ENCODE assay signal across 14 cellular contexts in the genomic region with DNA sequence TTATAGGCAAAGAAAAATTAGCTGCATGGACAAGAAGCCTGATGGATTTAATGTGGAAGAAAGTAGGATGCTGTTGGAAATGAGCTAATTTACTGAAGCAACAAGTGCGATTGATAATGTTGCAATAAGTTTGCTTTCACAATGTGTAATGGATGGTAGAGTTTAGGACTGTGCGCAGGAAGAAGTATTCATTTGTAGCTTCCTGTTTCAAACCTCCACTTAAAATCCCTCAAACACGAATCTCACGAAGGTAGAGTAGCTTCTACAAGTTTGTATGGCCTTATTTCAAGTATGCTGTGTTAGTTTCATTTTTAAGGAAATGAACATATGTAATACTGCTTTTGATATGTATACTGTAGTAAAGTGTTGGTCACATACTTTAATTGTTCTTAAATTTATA. TPM values are rescaled to one million over a fixed set of nuclear protein-coding genes. Genes with fewer than 3 reads are reported as not detected.
DNase-seq lines count a peak whose midpoint lies in the region; ATAC-seq and TF ChIP-seq lines count a peak whose summit lies in the region.
"Had no signal": no experiment of that assay in that cellular context is flagged by ENCODE, and none has a peak within 500 bp of the region (broad histone marks: within the 10 kb centered on the region; RNA-seq: fewer than 3 reads in every experiment).

No MANE protein-coding gene starts in this region.

- intact Hi-C loops in dorsolateral prefrontal cortex (cut with DNase I), result no loop called here

- H3K4me3 ChIP-seq in GM12864 (ENCODE audit: low read depth, low read length) (no peak overlapping the region), dorsolateral prefrontal cortex (no peak overlapping the region)
- H3K4me3 ChIP-seq: K562 had no signal

- TF ChIP-seq CTCF in GM12864 (IDR thresholded peaks at IDR 0.05; ENCODE audit: low read depth, low read length, missing control alignments), result no peak
- TF ChIP-seq CTCF in dorsolateral prefrontal cortex (IDR thresholded peaks at IDR 0.05 in 54 of 56, conservative IDR thresholded peaks at IDR 0.05 in 2 of 56; ENCODE audit: low read depth in 1 of 56, partially characterized antibody in 56 of 56), result no peak
- no peak for TF ChIP-seq CTCF in GM10266 (IDR thresholded peaks at IDR 0.05; ENCODE audit: control insufficient read depth, insufficient read depth, low read depth, missing control alignments)

- no peaks in the 10 kb centered on the region for H3K27me3 ChIP-seq in dorsolateral prefrontal cortex

- no peak overlapping the region for H3K27ac ChIP-seq in dorsolateral prefrontal cortex

- ATAC-seq in GM19351 (IDR thresholded peaks at IDR 0.05; ENCODE audit: unreplicated experiment), result peak; percentile 97
- ATAC-seq in HG02884 (IDR thresholded peaks at IDR 0.05; ENCODE audit: unreplicated experiment), result peak; percentile 97
- ATAC-seq: K562 had no signal

- DNase-seq in GM12864 (ENCODE audit: low read depth) (peak; percentile 3), KG1 (lab: John Stamatoyannopoulos, UW) (peak; percentile 31), dorsolateral prefrontal cortex (no peak), GM10266 (ENCODE audit: extremely low spot score) (no peak)
- DNase-seq in activated naive CD4-positive, alpha-beta T cell (lab: John Stamatoyannopoulos, UW), result no peak
- DNase-seq in stimulated activated CD8-positive, alpha-beta memory T cell treated with anti-CD3 and anti-CD28 coated beads, Interleukin-4, amount 100 ng/mL, for 48 hours, result no peak
- DNase-seq: NCI-H2081 treated with DMSO at 0.1 percent for 48 hours; SIG-M5; stimulated activated CD4-positive, alpha-beta T cell treated with anti-CD3 and anti-CD28 coated beads, Interleukin-4, amount 100 ng/mL, for 1 hour had no signal

RNA-seq across cellular contexts. Expression of gene KCNH8, which starts 42.3 kb away (rescaled TPM):
- total RNA-seq in dorsolateral prefrontal cortex, result 100 to 1,000 TPM in 1 of 120 experiments, 10 to 100 TPM in 94, 1 to 10 TPM in 25; 4.2 to 108 (median 19.2) TPM
- total RNA-seq: activated naive CD4-positive, alpha-beta T cell treated with anti-CD3 and anti-CD28 coated beads, Interleukin-2, amount 50 U/mL, for 72 hours; myocyte had no signal

Comparison
In these comparisons a context has a peak if more than half of its experiments do, and no peak if none do; other contexts are left out.
1. DNase-seq: peak in GM12864 (single experiment) and KG1 (single experiment); none in activated naive CD4-positive, alpha-beta T cell (0 of 4), dorsolateral prefrontal cortex (0 of 10), stimulated activated CD8-positive, alpha-beta memory T cell treated with anti-CD3 and anti-CD28 coated beads, Interleukin-4, amount 100 ng/mL, for 48 hours (single experiment) and GM10266 (single experiment).